In genomic region chr4:48780867-48781219, GRCh38 we compare ENCODE assay signal across 8 cellular contexts. TPM values are rescaled to one million over a fixed set of nuclear protein-coding genes. Genes with fewer than 3 reads are reported as not detected.
DNase-seq lines count a peak whose midpoint lies in the region; ATAC-seq and TF ChIP-seq lines count a peak whose summit lies in the region.

No MANE protein-coding gene starts in this region.

- no peaks in the 10 kb centered on the region for H3K9me3 ChIP-seq in Loucy (ENCODE audit: insufficient read depth, low read depth, low read length)
- H3K9me3 ChIP-seq in esophagus muscularis mucosa, result no peaks in the 10 kb centered on the region
- no peaks in the 10 kb centered on the region for H3K9me3 ChIP-seq in neuronal stem cell (replicated peaks in 1 of 2; ENCODE audit: control insufficient read depth in 2 of 2, insufficient read depth in 1 of 2, low read depth in 1 of 2, low read length in 2 of 2)

- H3K4me1 ChIP-seq in Loucy (ENCODE audit: insufficient read depth, low read length, poor library complexity, severe bottlenecking), result peaks cover 35% of the 10 kb centered on the region
- peaks cover 16 to 36% (median 35%) of the 10 kb centered on the region in 4 donors for H3K4me1 ChIP-seq in esophagus muscularis mucosa
- H3K4me1 ChIP-seq in neuronal stem cell (ENCODE audit: control insufficient read depth in 2 of 2, insufficient read depth in 1 of 2, low read depth in 1 of 2, low read length in 2 of 2), result peaks cover 3 to 22% of the 10 kb centered on the region in 2 donors

- TF ChIP-seq POLR2A in esophagus muscularis mucosa (IDR thresholded peaks at IDR 0.05; ENCODE audit: low read depth), result no peak

- H3K27me3 ChIP-seq in Loucy (ENCODE audit: insufficient read depth, low read length, poor library complexity, severe bottlenecking), result no peaks in the 10 kb centered on the region
- H3K27me3 ChIP-seq in esophagus muscularis mucosa, result no peaks in the 10 kb centered on the region
- no peaks in the 10 kb centered on the region for H3K27me3 ChIP-seq in neuronal stem cell (ENCODE audit: control insufficient read depth in 3 of 3, insufficient read depth in 3 of 3, low read depth in 1 of 3, low read length in 3 of 3)

- H3K36me3 ChIP-seq in Loucy (ENCODE audit: insufficient read depth, low read length) (no peaks in the 10 kb centered on the region), esophagus muscularis mucosa (no peaks in the 10 kb centered on the region), neuronal stem cell (replicated peaks in 1 of 2; ENCODE audit: control insufficient read depth in 2 of 2, insufficient read depth in 2 of 2, low read length in 2 of 2) (no peaks in the 10 kb centered on the region)

- no peaks in the 10 kb centered on the region for H3K9me3 Mint-ChIP-seq in activated CD4-positive, alpha-beta memory T cell treated with anti-CD3 and anti-CD28 coated beads for 36 hours

- intact Hi-C loops in activated CD4-positive, alpha-beta memory T cell treated with anti-CD3 and anti-CD28 coated beads for 36 hours (cut with micrococcal nuclease), result loop anchor here (1.0 to 5.0 kb wide), 11 partner anchors 42 to 1318 kb away; partner anchors contain the start of genes COMMD8, OCIAD1 and SLAIN2
- intact Hi-C loops in esophagus muscularis mucosa (cut with DNase I), result loop anchor here (2.0 kb wide), 1 partner anchor 50 kb away; the partner anchor contains the start of gene OCIAD1

- H2BK12ac ChIP-seq in neuronal stem cell (ENCODE audit: low read length), result no peak overlapping the region

- no peaks in the 10 kb centered on the region for H3K79me1 ChIP-seq in neuronal stem cell (ENCODE audit: low read depth, low read length)

- H2AK5ac ChIP-seq in neuronal stem cell (ENCODE audit: low read depth, low read length), result no peak overlapping the region

- no peak for TF ChIP-seq CTCF in C4-2B (conservative IDR thresholded peaks at IDR 0.05)
- TF ChIP-seq CTCF in Loucy (conservative IDR thresholded peaks at IDR 0.05; ENCODE audit: low read length), result no peak
- TF ChIP-seq CTCF in esophagus muscularis mucosa (IDR thresholded peaks at IDR 0.05), result no peak

- H3K36me3 Mint-ChIP-seq in activated CD4-positive, alpha-beta memory T cell treated with anti-CD3 and anti-CD28 coated beads for 36 hours, result peaks cover 2% of the 10 kb centered on the region

- no peak overlapping the region for H3K4ac ChIP-seq in neuronal stem cell (ENCODE audit: low read length)

- peaks cover 35% of the 10 kb centered on the region for H4K20me1 ChIP-seq in Loucy (ENCODE audit: insufficient read depth, low read length, poor library complexity, severe bottlenecking)

- CTCF ChIA-PET in activated CD4-positive, alpha-beta memory T cell treated with anti-CD3 and anti-CD28 coated beads for 36 hours (lab: Charles Lee), result interaction anchor here (0.7 to 5.0 kb wide), 3 partner anchors 81 to 202 kb away, joined by 3 to 37 read pairs (median 4); no protein-coding TSS in a partner anchor

- WGBS in esophagus muscularis mucosa, result under 1% methylated on average over 10 of the region's 10 CpGs
- WGBS in neuronal stem cell (ENCODE audit: extremely low coverage in 2 of 2, insufficient read length in 2 of 2, insufficient replicate concordance in 1 of 2), 2 donors, result no CpG with 5 or more reads among the region's 10 CpGs

- no peak overlapping the region for H4K91ac ChIP-seq in neuronal stem cell (ENCODE audit: low read depth, low read length, poor library complexity)

- peak overlapping the region; percentile 81 for H3K9ac ChIP-seq in Loucy (ENCODE audit: low read depth, low read length, poor library complexity, severe bottlenecking)
- H3K9ac ChIP-seq in neuronal stem cell (ENCODE audit: low read depth, low read length, poor library complexity), result no peak overlapping the region

- no peak overlapping the region for H2BK5ac ChIP-seq in neuronal stem cell (ENCODE audit: low read length)

- H3K4me2 ChIP-seq in Loucy (ENCODE audit: low read depth, low read length, poor library complexity, severe bottlenecking), result peak overlapping the region; percentile 82
- H3K4me2 ChIP-seq in neuronal stem cell (ENCODE audit: insufficient read depth, low read length, poor library complexity, severe bottlenecking), result peak overlapping the region; percentile 50

- no peak overlapping the region for H3K23ac ChIP-seq in neuronal stem cell (ENCODE audit: low read depth, low read length, poor library complexity)

- H3K14ac ChIP-seq in neuronal stem cell (ENCODE audit: low read length), result no peak overlapping the region

- peak overlapping the region; percentile 98 for H3K27ac Mint-ChIP-seq in activated CD4-positive, alpha-beta memory T cell treated with anti-CD3 and anti-CD28 coated beads for 36 hours

- no peaks in the 10 kb centered on the region for H3K27me3 Mint-ChIP-seq in activated CD4-positive, alpha-beta memory T cell treated with anti-CD3 and anti-CD28 coated beads for 36 hours

- H2BK15ac ChIP-seq in neuronal stem cell (ENCODE audit: low read length), result no peak overlapping the region

- no peak for TF ChIP-seq EP300 in esophagus muscularis mucosa (IDR thresholded peaks at IDR 0.05)

- no peak overlapping the region for H2BK120ac ChIP-seq in neuronal stem cell (ENCODE audit: low read depth, low read length)

- no peak overlapping the region for H3K18ac ChIP-seq in neuronal stem cell (ENCODE audit: low read length)

- DNase-seq in activated CD4-positive, alpha-beta memory T cell treated with anti-CD3 and anti-CD28 coated beads for 36 hours, result peak; percentile 64
- DNase-seq in esophagus muscularis mucosa (ENCODE audit: extremely low spot score) (no peak), neuronal stem cell (ENCODE audit: low spot score) (no peak), AG08395 (ENCODE audit: low spot score) (no peak)

- ATAC-seq in GM19351 (IDR thresholded peaks at IDR 0.05; ENCODE audit: unreplicated experiment) (no peak), GM21515 (IDR thresholded peaks at IDR 0.05; ENCODE audit: unreplicated experiment) (no peak)

- POLR2A ChIA-PET in activated CD4-positive, alpha-beta memory T cell treated with anti-CD3 and anti-CD28 coated beads for 36 hours (lab: Charles Lee), result interaction anchor here (0.8 to 3.1 kb wide), 6 partner anchors 10 to 436 kb away, joined by 3 to 19 read pairs (median 4); partner anchors contain the start of gene OCIAD1

- H3K9me2 ChIP-seq in Loucy (replicated peaks; ENCODE audit: low read depth, low read length), result no peaks in the 10 kb centered on the region

- H3F3A ChIP-seq in Loucy (ENCODE audit: low read depth), result no peaks in the 10 kb centered on the region

- H3K4me3 ChIP-seq in Loucy (ENCODE audit: low read length, poor library complexity, severe bottlenecking) (peak overlapping the region; percentile 95), esophagus muscularis mucosa (peak overlapping the region; percentile 82 to 98 (median 93)), neuronal stem cell (ENCODE audit: low read length in 2 of 2) (peak overlapping the region; percentile 55 to 75)

- H3K79me2 ChIP-seq in Loucy (ENCODE audit: insufficient read depth, low read length), result peaks cover 36% of the 10 kb centered on the region

- H3K4me1 Mint-ChIP-seq in activated CD4-positive, alpha-beta memory T cell treated with anti-CD3 and anti-CD28 coated beads for 36 hours (ENCODE audit: low read depth), result peaks cover 31% of the 10 kb centered on the region

- no peak overlapping the region for H4K8ac ChIP-seq in neuronal stem cell (ENCODE audit: low read depth, low read length)

- peak overlapping the region; percentile 96 for H2AFZ ChIP-seq in Loucy (ENCODE audit: low read length)
- H2AFZ ChIP-seq in neuronal stem cell (ENCODE audit: low read length), result peak overlapping the region; percentile 81

- peak overlapping the region; percentile 96 for H3K4me3 Mint-ChIP-seq in activated CD4-positive, alpha-beta memory T cell treated with anti-CD3 and anti-CD28 coated beads for 36 hours

- peak overlapping the region; percentile 91; the same call in 1 of the 2 replicates for H3K27ac ChIP-seq in C4-2B
- H3K27ac ChIP-seq in esophagus muscularis mucosa (replicated peaks in 1 of 4), result peak overlapping the region; percentile 84 to 98 (median 94)
- H3K27ac ChIP-seq in neuronal stem cell (replicated peaks; ENCODE audit: low read length), result peak overlapping the region; percentile 60

RNA-seq across cellular contexts. Expression of gene FRYL, which starts 0.8 kb away (rescaled TPM):
- total RNA-seq in activated CD4-positive, alpha-beta memory T cell treated with anti-CD3 and anti-CD28 coated beads for 36 hours, result 10 to 100 TPM; 59.1 to 67.3 TPM
- total RNA-seq in esophagus muscularis mucosa, result 10 to 100 TPM; 46.0 to 66.5 (median 55.8) TPM
- polyA plus RNA-seq in neuronal stem cell (2013, experiment 1 of 2), result 12.6 TPM
- 13.6 TPM for polyA plus RNA-seq in neuronal stem cell (2013, experiment 2 of 2)

RNA-seq across cellular contexts. Expression of gene OCIAD1, which starts 50.0 kb away (rescaled TPM):
- total RNA-seq in activated CD4-positive, alpha-beta memory T cell treated with anti-CD3 and anti-CD28 coated beads for 36 hours, result 100 to 1,000 TPM; 100 to 107 TPM
- 10 to 100 TPM; 73.7 to 95.8 (median 78.9) TPM for total RNA-seq in esophagus muscularis mucosa
- polyA plus RNA-seq in neuronal stem cell (2013, experiment 1 of 2), result 170 TPM
- 177 TPM for polyA plus RNA-seq in neuronal stem cell (2013, experiment 2 of 2)
